ENCODE assay signal across 23 cellular contexts in the genomic region with DNA sequence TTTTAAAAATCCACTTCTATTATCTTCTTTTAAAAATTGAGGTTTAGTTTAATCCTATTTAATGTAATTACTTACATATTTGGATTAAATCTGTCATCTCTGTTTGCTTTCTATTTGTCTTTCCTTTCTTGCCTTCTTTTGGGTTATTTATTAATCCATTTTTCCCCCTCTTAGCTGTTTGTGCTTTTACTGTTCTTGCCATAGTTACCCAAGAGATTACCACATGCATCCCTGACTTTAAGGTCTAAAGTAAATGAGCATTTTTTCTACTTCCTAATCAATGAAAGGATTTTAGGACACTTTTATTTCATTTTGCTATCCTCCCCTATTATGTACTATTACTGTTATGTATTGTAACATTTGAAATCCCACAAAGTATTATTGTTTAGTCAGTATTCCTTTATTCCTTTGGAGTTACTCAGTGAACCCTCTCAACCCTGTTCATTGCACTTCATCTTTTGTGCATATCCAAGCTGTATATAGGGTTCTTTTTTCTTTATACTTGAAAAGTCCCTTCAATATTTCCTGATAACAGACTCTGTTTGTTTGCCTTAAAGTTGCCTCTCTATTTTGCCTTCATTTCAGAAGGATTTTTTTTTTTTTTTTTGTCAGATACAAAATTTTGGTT.
A peak's percentile ranks its signal among the peaks of the same experiment; 100 is the strongest.
DNase-seq lines count a peak whose midpoint lies in the region; ATAC-seq, FAIRE-seq and TF ChIP-seq lines count a peak whose summit lies in the region.
"Had no signal": no experiment of that assay in that cellular context is flagged by ENCODE, and none has a peak within 500 bp of the region (broad histone marks: within the 10 kb centered on the region; RNA-seq: fewer than 3 reads in every experiment).

No MANE protein-coding gene starts in this region.

- no peaks in the 10 kb centered on the region for H3K36me3 ChIP-seq in left ventricle myocardium inferior
- peaks cover 0 to 7% (median under 1%) of the 10 kb centered on the region in 4 experiments; a peak in 2 of 8 replicates for H3K36me3 ChIP-seq in H1 (ENCODE audit: control insufficient read depth in 2 of 4, insufficient read depth in 4 of 4, low read length in 3 of 4)
- H3K36me3 ChIP-seq in liver (ENCODE audit: control insufficient read depth in 4 of 4, insufficient read depth in 3 of 4, low read depth in 1 of 4, low read length in 3 of 4): no peaks in the 10 kb centered on the region
- no peaks in the 10 kb centered on the region for H3K36me3 ChIP-seq in H7 (replicated peaks; ENCODE audit: control insufficient read depth, insufficient read depth, low read length)
- no peaks in the 10 kb centered on the region for H3K36me3 ChIP-seq in thyroid gland
- H3K36me3 ChIP-seq: brain microvascular endothelial cell, lower lobe of right lung had no signal

- TF ChIP-seq EP300 in H1 (IDR thresholded peaks at IDR 0.05; ENCODE audit: borderline replicate concordance in 1 of 2, low read depth in 2 of 2, low read length in 2 of 2): no peak

- H3K27ac Mint-ChIP-seq in activated CD4-positive, alpha-beta memory T cell treated with anti-CD3 and anti-CD28 coated beads for 36 hours: no peak overlapping the region
- H3K27ac Mint-ChIP-seq: activated CD4-positive, alpha-beta memory T cell treated with anti-CD3 and anti-CD28 coated beads, Interleukin-2, amount 10 ng/mL, durations not matched to agents 7 days and 5 days had no signal

- H3K23me2 ChIP-seq in H1 (ENCODE audit: low read depth, low read length): no peaks in the 10 kb centered on the region; the same call in 1 of the 2 replicates

- no peaks in the 10 kb centered on the region for H3K79me1 ChIP-seq in H1 (ENCODE audit: low read depth, low read length)

- TF ChIP-seq POLR2A in H1 (IDR thresholded peaks at IDR 0.05; ENCODE audit: control extremely low read depth in 1 of 2, low read depth in 2 of 2, low read length in 2 of 2) (no peak), thyroid gland (IDR thresholded peaks at IDR 0.05) (no peak)

- no peak overlapping the region for H2BK15ac ChIP-seq in H1 (ENCODE audit: low read length)

- H3K79me2 ChIP-seq in H1 (ENCODE audit: control insufficient read depth in 1 of 2, insufficient read depth in 2 of 2, low read length in 2 of 2): peaks cover 0 to 75% of the 10 kb centered on the region in 2 experiments; a peak in 3 of 4 replicates

- H3K4me1 Mint-ChIP-seq in activated CD4-positive, alpha-beta memory T cell treated with anti-CD3 and anti-CD28 coated beads for 36 hours (ENCODE audit: low read depth): peaks cover 38% of the 10 kb centered on the region

- H3K4me2 ChIP-seq in H1 (ENCODE audit: insufficient read depth in 1 of 2, low read depth in 2 of 2, low read length in 2 of 2): 0 out of 4 replicates have a peak overlapping the region, but pooled peaks have one; percentile 15 to 31

- no peak overlapping the region for H2BK12ac ChIP-seq in H1 (ENCODE audit: low read depth, low read length)

- no peak overlapping the region for H3K23ac ChIP-seq in H1 (ENCODE audit: insufficient read length)

- H4K5ac ChIP-seq in H1 (ENCODE audit: insufficient read length, low read depth, low read length): no peak overlapping the region

- H2AFZ ChIP-seq in H1 (ENCODE audit: low read length): no peak overlapping the region

- peaks cover 79% of the 10 kb centered on the region for H3K4me1 ChIP-seq in left ventricle myocardium inferior
- H3K4me1 ChIP-seq in H1 (replicated peaks in 1 of 4; ENCODE audit: control insufficient read depth in 3 of 4, insufficient read depth in 4 of 4, low read length in 3 of 4): peaks cover 0 to 7% (median 3%) of the 10 kb centered on the region in 4 experiments; a peak in 5 of 7 replicates
- peaks cover 9 to 47% (median 29%) of the 10 kb centered on the region in 4 donors for H3K4me1 ChIP-seq in liver (ENCODE audit: control insufficient read depth in 4 of 4, insufficient read depth in 4 of 4, low read length in 3 of 4)
- peaks cover 0 to 5% of the 10 kb centered on the region in 2 donors for H3K4me1 ChIP-seq in thyroid gland

- H3K27me3 ChIP-seq in left ventricle myocardium inferior (ENCODE audit: low read depth) (no peaks in the 10 kb centered on the region), H1 (replicated peaks in 1 of 4; ENCODE audit: control insufficient read depth in 3 of 4, extremely low read depth in 1 of 4, insufficient read depth in 3 of 4, low read length in 3 of 4) (no peaks in the 10 kb centered on the region), liver (ENCODE audit: control insufficient read depth in 4 of 4, insufficient read depth in 4 of 4, low read length in 3 of 4) (no peaks in the 10 kb centered on the region), H7 (ENCODE audit: control insufficient read depth, insufficient read depth, low read length) (no peaks in the 10 kb centered on the region), thyroid gland (no peaks in the 10 kb centered on the region)
- H3K27me3 ChIP-seq: brain microvascular endothelial cell, stomach, transverse colon had no signal

- no peak overlapping the region for H3K4me3 ChIP-seq in left ventricle myocardium inferior
- no peak overlapping the region for H3K4me3 ChIP-seq in H1 (ENCODE audit: extremely low read depth in 1 of 4, insufficient read depth in 2 of 4, low read depth in 3 of 4, low read length in 4 of 4)
- H3K4me3 ChIP-seq in liver (ENCODE audit: low read depth in 1 of 3, low read length in 3 of 3): no peak overlapping the region
- no peak overlapping the region for H3K4me3 ChIP-seq in H7 (ENCODE audit: insufficient read depth, low read depth, low read length)
- H3K4me3 ChIP-seq in thyroid gland (replicated peaks in 1 of 3): no peak overlapping the region
- H3K4me3 ChIP-seq: lower lobe of right lung, stomach, transverse colon had no signal

- CTCF ChIA-PET in H1 (lab: Charles Lee; ENCODE audit: partially characterized antibody): interaction anchor here (1.1 kb wide), 1 partner anchor 65 kb away, joined by 3 read pairs; no protein-coding TSS in a partner anchor
- CTCF ChIA-PET in activated CD4-positive, alpha-beta memory T cell treated with anti-CD3 and anti-CD28 coated beads for 36 hours (lab: Charles Lee): no interaction called here

- no peaks in the 10 kb centered on the region for H3K27me3 Mint-ChIP-seq in activated CD4-positive, alpha-beta memory T cell treated with anti-CD3 and anti-CD28 coated beads for 36 hours
- H3K27me3 Mint-ChIP-seq: activated CD4-positive, alpha-beta memory T cell treated with anti-CD3 and anti-CD28 coated beads, Interleukin-2, amount 10 ng/mL, durations not matched to agents 7 days and 5 days had no signal

- no peak overlapping the region for H3K14ac ChIP-seq in H1 (ENCODE audit: insufficient read length)

- DNase-seq in left ventricle myocardium inferior (no peak), left ventricle myocardium superior (no peak), H1 (ENCODE audit: low read depth in 1 of 2, low spot score in 2 of 2) (no peak), H7 (no peak), thyroid gland (no peak), amniotic stem cell (lab: John Stamatoyannopoulos, UW) (no peak)
- DNase-seq in activated CD4-positive, alpha-beta memory T cell treated with anti-CD3 and anti-CD28 coated beads for 36 hours: no peak
- DNase-seq: activated CD4-positive, alpha-beta memory T cell treated with anti-CD3 and anti-CD28 coated beads, Interleukin-2, amount 10 ng/mL, durations not matched to agents 7 days and 5 days; activated effector memory CD4-positive, alpha-beta T cell treated with anti-CD3 and anti-CD28 coated beads, Interleukin-2, amount 50 U/mL, for 16 hours; activated T-cell treated with anti-CD3 and anti-CD28 coated beads for 4 hours; brain microvascular endothelial cell; KBM-7; lower lobe of right lung; NCI-H187 treated with DMSO at 0.1 percent for 48 hours; NCI-H748 treated with DMSO at 0.1 percent for 48 hours; stimulated activated CD4-positive, alpha-beta T cell treated with anti-CD3 and anti-CD28 coated beads, Interleukin-12 subunit alpha, Interleukin-12 subunit beta, amount 100 ng/mL, for 4 hours; stimulated activated CD4-positive, alpha-beta T cell treated with anti-CD3 and anti-CD28 coated beads, Interleukin-4, amount 100 ng/mL, for 4 hours; stomach; transverse colon had no signal

- TF ChIP-seq RAD21 in H1 (IDR thresholded peaks at IDR 0.05 in 1 of 2, conservative IDR thresholded peaks at IDR 0.05 in 1 of 2; ENCODE audit: low read depth in 2 of 2, low read length in 2 of 2): no peak
- peak; percentile 8 to 52 for TF ChIP-seq RAD21 in liver (IDR thresholded peaks at IDR 0.05)

- H2BK120ac ChIP-seq in H1 (replicated peaks; ENCODE audit: low read depth, low read length): no peak overlapping the region

- no peak overlapping the region for H3K4me3 Mint-ChIP-seq in activated CD4-positive, alpha-beta memory T cell treated with anti-CD3 and anti-CD28 coated beads for 36 hours
- H3K4me3 Mint-ChIP-seq: activated CD4-positive, alpha-beta memory T cell treated with anti-CD3 and anti-CD28 coated beads, Interleukin-2, amount 10 ng/mL, durations not matched to agents 7 days and 5 days had no signal

- H2AK5ac ChIP-seq in H1 (ENCODE audit: low read depth, low read length): no peak overlapping the region

- H2BK5ac ChIP-seq in H1 (ENCODE audit: low read depth, low read length): no peak overlapping the region

- no peak overlapping the region for H4K8ac ChIP-seq in H1 (ENCODE audit: extremely low read depth, insufficient read depth, low read length)

- H3K27ac ChIP-seq in left ventricle myocardium inferior (replicated peaks): peak overlapping the region; percentile 70
- H3K27ac ChIP-seq in H1 (ENCODE audit: low read depth, low read length): 0 out of 2 replicates have a peak overlapping the region, but pooled peaks have one; percentile 17
- peak overlapping the region; percentile 63 to 68 for H3K27ac ChIP-seq in liver (ENCODE audit: low read depth in 1 of 2, low read length in 2 of 2)
- H3K27ac ChIP-seq in thyroid gland: no peak overlapping the region
- H3K27ac ChIP-seq: brain microvascular endothelial cell, lower lobe of right lung, stomach, transverse colon had no signal

- H3K9ac ChIP-seq in H1 (replicated peaks in 1 of 4; ENCODE audit: extremely low read depth in 1 of 4, low read depth in 3 of 4, low read length in 3 of 4) (no peak overlapping the region), liver (ENCODE audit: low read depth in 1 of 2, low read length in 2 of 2) (no peak overlapping the region)

- no peaks in the 10 kb centered on the region for H4K20me1 ChIP-seq in H1 (replicated peaks in 1 of 2; ENCODE audit: control insufficient read depth in 1 of 2, insufficient read depth in 2 of 2, low read length in 2 of 2)

- no peak for FAIRE-seq in H1 (lab: Jason Lieb, UNC)
- FAIRE-seq: A204.1, colon had no signal

- no peak overlapping the region for H2BK20ac ChIP-seq in H1 (ENCODE audit: low read length)

- ATAC-seq in left ventricle myocardium superior: no peak
- ATAC-seq: Right ventricle myocardium inferior had no signal

- no peak overlapping the region for H3K18ac ChIP-seq in H1 (ENCODE audit: extremely low read depth, low read length)

- H3K9me3 ChIP-seq in left ventricle myocardium inferior (replicated peaks): peaks cover 18% of the 10 kb centered on the region
- peaks cover 3 to 12% of the 10 kb centered on the region in 2 experiments; a peak in 2 of 4 replicates for H3K9me3 ChIP-seq in H1 (ENCODE audit: insufficient read depth in 2 of 2, low read depth in 1 of 2, low read length in 1 of 2)
- H3K9me3 ChIP-seq in liver (ENCODE audit: control insufficient read depth in 4 of 4, low read length in 3 of 4): no peaks in the 10 kb centered on the region
- H3K9me3 ChIP-seq in thyroid gland: no peaks in the 10 kb centered on the region
- H3K9me3 ChIP-seq: lower lobe of right lung, stomach had no signal

- peaks cover 20% of the 10 kb centered on the region for H3K36me3 Mint-ChIP-seq in activated CD4-positive, alpha-beta memory T cell treated with anti-CD3 and anti-CD28 coated beads for 36 hours

- TF ChIP-seq CTCF in left ventricle myocardium inferior (IDR thresholded peaks at IDR 0.05; ENCODE audit: borderline replicate concordance) (no peak), H1 (IDR thresholded peaks at IDR 0.05; ENCODE audit: control extremely low read depth in 1 of 3, insufficient read depth in 1 of 3, low read depth in 1 of 3, low read length in 3 of 3) (no peak), liver (IDR thresholded peaks at IDR 0.05; ENCODE audit: low read depth, low read length, missing input control) (no peak), thyroid gland (IDR thresholded peaks at IDR 0.05) (no peak)

- no peak overlapping the region for H3K56ac ChIP-seq in H1 (replicated peaks; ENCODE audit: insufficient read length, low read depth, low read length)

- intact Hi-C loops in left ventricle myocardium inferior (cut with micrococcal nuclease) (no loop called here), left ventricle myocardium superior (cut with micrococcal nuclease) (no loop called here), thyroid gland (cut with DNase I) (no loop called here)
- intact Hi-C loops in activated CD4-positive, alpha-beta memory T cell treated with anti-CD3 and anti-CD28 coated beads for 36 hours (cut with micrococcal nuclease): no loop called here

- no peak overlapping the region for H3K4ac ChIP-seq in H1 (replicated peaks; ENCODE audit: insufficient read length, low read depth, low read length)

- H4K91ac ChIP-seq in H1 (replicated peaks; ENCODE audit: insufficient read length, low read length): no peak overlapping the region

- POLR2A ChIA-PET in H1 (lab: Charles Lee; ENCODE audit: partially characterized antibody): no interaction called here
- POLR2A ChIA-PET in activated CD4-positive, alpha-beta memory T cell treated with anti-CD3 and anti-CD28 coated beads for 36 hours (lab: Charles Lee): no interaction called here

- peaks cover 7% of the 10 kb centered on the region for H3K9me3 Mint-ChIP-seq in activated CD4-positive, alpha-beta memory T cell treated with anti-CD3 and anti-CD28 coated beads for 36 hours

Comparison
In these comparisons a context has a peak if more than half of its experiments do, and no peak if none do; other contexts are left out.
1. H3K27ac ChIP-seq: peak in left ventricle myocardium inferior (single experiment), H1 (single experiment) and liver (2 of 2); none in thyroid gland (0 of 3).